15 cellular contexts compared by ENCODE assay signal in genomic region chr11:114053406-114053805, GRCh38. TPM values are rescaled to one million over a fixed set of nuclear protein-coding genes. Genes with fewer than 3 reads are reported as not detected.
A peak's percentile ranks its signal among the peaks of the same experiment; 100 is the strongest.
DNase-seq lines count a peak whose midpoint lies in the region; ATAC-seq and TF ChIP-seq lines count a peak whose summit lies in the region.
"Had no signal": no experiment of that assay in that cellular context is flagged by ENCODE, and none has a peak within 500 bp of the region (broad histone marks: within the 10 kb centered on the region; RNA-seq: fewer than 3 reads in every experiment).

No MANE protein-coding gene starts in this region.

- H3K9me3 ChIP-seq in neural cell (ENCODE audit: low read length) = no peaks in the 10 kb centered on the region
- H3K9me3 ChIP-seq: Caco-2 had no signal

- H3K4me1 Mint-ChIP-seq in stimulated activated effector memory CD8-positive, alpha-beta T cell treated with anti-CD3 and anti-CD28 coated beads, Interleukin-12 subunit alpha, Interleukin-12 subunit beta, amount 100 ng/mL, for 72 hours = peaks cover 6% of the 10 kb centered on the region

- H3K36me3 ChIP-seq in neural cell (ENCODE audit: insufficient read depth, low read length) = no peaks in the 10 kb centered on the region

- H3K9me2 ChIP-seq in neural cell (ENCODE audit: insufficient read depth, low read length) = no peaks in the 10 kb centered on the region

- H4K20me1 ChIP-seq in neural cell (ENCODE audit: insufficient read depth) = no peaks in the 10 kb centered on the region

- H3K9me3 Mint-ChIP-seq in stimulated activated effector memory CD8-positive, alpha-beta T cell treated with anti-CD3 and anti-CD28 coated beads, Interleukin-12 subunit alpha, Interleukin-12 subunit beta, amount 100 ng/mL, for 72 hours = no peaks in the 10 kb centered on the region
- H3K9me3 Mint-ChIP-seq: CD8-positive, alpha-beta memory T cell had no signal

- H3K9ac ChIP-seq in neural cell (ENCODE audit: low read length) = no peak overlapping the region
- H3K9ac ChIP-seq: GM23248 had no signal

- no peak overlapping the region for H3K4me3 Mint-ChIP-seq in stimulated activated effector memory CD8-positive, alpha-beta T cell treated with anti-CD3 and anti-CD28 coated beads, Interleukin-12 subunit alpha, Interleukin-12 subunit beta, amount 100 ng/mL, for 72 hours
- H3K4me3 Mint-ChIP-seq: CD14-positive monocyte; CD8-positive, alpha-beta memory T cell had no signal

- H2AFZ ChIP-seq in neural cell (ENCODE audit: low read depth, low read length) = no peak overlapping the region
- H2AFZ ChIP-seq: GM23248 had no signal

- peak overlapping the region; percentile 17 for H3K4me2 ChIP-seq in neural cell (ENCODE audit: low read length)

- no peaks in the 10 kb centered on the region for H3K79me2 ChIP-seq in neural cell (replicated peaks; ENCODE audit: insufficient read depth, low read length)

- no peaks in the 10 kb centered on the region for H3K36me3 Mint-ChIP-seq in stimulated activated effector memory CD8-positive, alpha-beta T cell treated with anti-CD3 and anti-CD28 coated beads, Interleukin-12 subunit alpha, Interleukin-12 subunit beta, amount 100 ng/mL, for 72 hours
- H3K36me3 Mint-ChIP-seq: CD14-positive monocyte; CD8-positive, alpha-beta memory T cell had no signal

- H3K27ac Mint-ChIP-seq in stimulated activated effector memory CD8-positive, alpha-beta T cell treated with anti-CD3 and anti-CD28 coated beads, Interleukin-12 subunit alpha, Interleukin-12 subunit beta, amount 100 ng/mL, for 72 hours = no peak overlapping the region
- H3K27ac Mint-ChIP-seq: CD14-positive monocyte; CD8-positive, alpha-beta memory T cell had no signal

- H3K27ac ChIP-seq in neural cell (ENCODE audit: low read length) = peak overlapping the region; percentile 43
- H3K27ac ChIP-seq: GM23248 had no signal

- H3K27me3 ChIP-seq in neural cell (ENCODE audit: insufficient read depth, low read depth, low read length) = peaks cover 7% of the 10 kb centered on the region

- peak overlapping the region; percentile 24 for H3K4me3 ChIP-seq in neural cell (ENCODE audit: low read length)
- H3K4me3 ChIP-seq: GM23248 had no signal

- ATAC-seq in stimulated activated effector memory CD8-positive, alpha-beta T cell treated with anti-CD3 and anti-CD28 coated beads, Interleukin-12 subunit alpha, Interleukin-12 subunit beta, amount 100 ng/mL, for 72 hours = peak; percentile 31

- DNase-seq in NCI-H82 (lab: John Stamatoyannopoulos, UW) (peak; percentile 41), amniotic epithelial cell (ENCODE audit: low read depth) (peak; percentile 88), AG08395 (ENCODE audit: low spot score) (no peak), HCEC 1CT (no peak), GM19240 (ENCODE audit: insufficient read length, low spot score) (no peak)
- no peak for DNase-seq in stimulated activated effector memory CD8-positive, alpha-beta T cell treated with anti-CD3 and anti-CD28 coated beads, Interleukin-12 subunit alpha, Interleukin-12 subunit beta, amount 100 ng/mL, for 72 hours (ENCODE audit: low spot score in 2 of 2)
- DNase-seq: Caco-2; CD8-positive, alpha-beta memory T cell; DND-41; GDM1; GM23248; IMR-90 had no signal

- no peak for TF ChIP-seq CTCF in neural cell (IDR thresholded peaks at IDR 0.05; ENCODE audit: poor library complexity, severe bottlenecking)

- no peak for TF ChIP-seq RAD21 in neural cell (conservative IDR thresholded peaks at IDR 0.05)

- no peaks in the 10 kb centered on the region for H3F3A ChIP-seq in neural cell (ENCODE audit: insufficient read depth, low read length, poor library complexity, severe bottlenecking)

- no peak for TF ChIP-seq EP300 in neural cell (conservative IDR thresholded peaks at IDR 0.05; ENCODE audit: poor library complexity, severe bottlenecking)

TF ChIP-seq in neural cell, 6 proteins besides CTCF, POLR2A, EP300 and RAD21:
- no peak for TF ChIP-seq EZH2 (IDR thresholded peaks at IDR 0.05; ENCODE audit: borderline replicate concordance, insufficient read depth, low read length, poor library complexity, severe bottlenecking)
- no peak for TF ChIP-seq MXI1 (conservative IDR thresholded peaks at IDR 0.05; ENCODE audit: poor library complexity, severe bottlenecking)
- TF ChIP-seq REST (IDR thresholded peaks at IDR 0.05; ENCODE audit: borderline replicate concordance) = no peak
- TF ChIP-seq SMC3 (conservative IDR thresholded peaks at IDR 0.05; ENCODE audit: poor library complexity) = no peak
- no peak for TF ChIP-seq POLR2AphosphoS5 (IDR thresholded peaks at IDR 0.05)
- TF ChIP-seq TAF1 (IDR thresholded peaks at IDR 0.05; ENCODE audit: low read depth) = no peak

RNA-seq across cellular contexts. Expression of gene ZBTB16, which starts 6.1 kb away (rescaled TPM):
- polyA plus RNA-seq in neural cell = 0.45 and 4.0 TPM in 2 replicates
- polyA minus RNA-seq in neural cell = 1.7 and 2.9 TPM in 2 replicates
- polyA plus RNA-seq: BJ, GM23248, IMR-90 had no signal

Comparison
In these comparisons a context has a peak if more than half of its experiments do, and no peak if none do; other contexts are left out.
1. DNase-seq: peak in NCI-H82 (single experiment) and amniotic epithelial cell (single experiment); none in stimulated activated effector memory CD8-positive, alpha-beta T cell treated with anti-CD3 and anti-CD28 coated beads, Interleukin-12 subunit alpha, Interleukin-12 subunit beta, amount 100 ng/mL, for 72 hours (0 of 2), AG08395 (single experiment), HCEC 1CT (single experiment) and GM19240 (single experiment).